11 cellular contexts compared by ENCODE assay signal in the genomic region with DNA sequence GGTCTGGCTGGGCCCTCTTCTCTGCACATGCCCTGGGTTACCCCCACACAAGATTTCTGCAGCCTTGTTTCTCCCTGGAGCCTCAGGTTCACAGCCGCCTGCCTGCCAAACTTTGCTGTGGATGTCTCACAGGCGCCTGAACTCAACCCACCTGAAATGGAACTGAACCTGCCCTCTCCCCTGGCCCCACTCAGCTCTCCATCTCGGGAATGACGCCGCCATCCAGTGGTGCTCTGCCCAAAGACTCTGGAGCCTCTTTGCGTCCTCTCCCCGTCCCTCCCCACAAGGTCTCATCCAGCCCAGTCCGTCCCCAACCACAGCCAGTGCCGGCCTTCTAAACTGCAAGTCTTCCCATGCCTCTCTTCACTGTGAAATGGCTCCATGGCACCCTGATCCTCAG. TPM values are rescaled to one million over a fixed set of nuclear protein-coding genes. Genes with fewer than 3 reads are reported as not detected.
"Had no signal": no experiment of that assay in that cellular context is flagged by ENCODE, and none has a peak within 500 bp of the region (broad histone marks: within the 10 kb centered on the region; RNA-seq: fewer than 3 reads in every experiment).

No MANE protein-coding gene starts in this region.

- ATAC-seq: GM23338, HCT116, HepG2 had no signal

- H3K4me1 ChIP-seq: HAP-1 had no signal

- H3K27ac Mint-ChIP-seq: GM23338, HFFc6 had no signal

- H2AFZ ChIP-seq: GM23338 had no signal

- H3K4me2 ChIP-seq: GM23338, KMS-11 had no signal

- H3K4me3 ChIP-seq: GM23338, HAP-1 had no signal

- H3K4me3 Mint-ChIP-seq: GM23338, HFFc6 had no signal

- H3K9me3 ChIP-seq: HAP-1 had no signal

- H3K27ac ChIP-seq: HL-60, KMS-11 had no signal

- DNase-seq: HFFc6, KBM-7 had no signal

- H3K9ac ChIP-seq: KMS-11 had no signal

- H3K36me3 ChIP-seq: HAP-1 had no signal

- H3K9me3 Mint-ChIP-seq: HFFc6, IgD-negative memory B cell had no signal

RNA-seq across cellular contexts. Expression of a gene that starts 29.1 kb away (rescaled TPM):
- total RNA-seq: H4, HFFc6, HT1080 had no signal
- polyA plus RNA-seq: IgD-negative memory B cell had no signal

RNA-seq across cellular contexts. Expression of a gene that starts 59.3 kb away (rescaled TPM):
- polyA plus RNA-seq: IgD-negative memory B cell had no signal
